In genomic region chr1:44808938-44809917, GRCh38 we compare ENCODE assay signal across 8 cellular contexts. TPM values are rescaled to one million over a fixed set of nuclear protein-coding genes. Genes with fewer than 3 reads are reported as not detected.
DNase-seq lines count a peak whose midpoint lies in the region; ATAC-seq and TF ChIP-seq lines count a peak whose summit lies in the region.

No MANE protein-coding gene starts in this region.

- H3K9ac ChIP-seq in mesenchymal stem cell (ENCODE audit: low read length), result peak overlapping the region; percentile 97

- no peaks in the 10 kb centered on the region for H3K27me3 ChIP-seq in mesenchymal stem cell (ENCODE audit: control insufficient read depth in 1 of 2, insufficient read depth in 1 of 2, low read length in 2 of 2)

- ATAC-seq in Right ventricle myocardium inferior, result no peak
- ATAC-seq in HG03565 (IDR thresholded peaks at IDR 0.05; ENCODE audit: unreplicated experiment), result peak; percentile 33

- 65% methylated on average over 5 of the region's 6 CpGs for WGBS in mesenchymal stem cell

- peak; percentile 45 for TF ChIP-seq CTCF in chondrocyte (IDR thresholded peaks at IDR 0.05)

- H3K27ac ChIP-seq in mesenchymal stem cell (ENCODE audit: low read length, poor library complexity, severe bottlenecking), result peak overlapping the region; percentile 100

- peak overlapping the region; percentile 93 for H2AK5ac ChIP-seq in mesenchymal stem cell (ENCODE audit: low read length, severe bottlenecking)

- H3K18ac ChIP-seq in mesenchymal stem cell (ENCODE audit: low read depth in 1 of 2, low read length in 2 of 2), result peak overlapping the region; percentile 91 to 100

- peak overlapping the region; percentile 38 for H3K4me2 ChIP-seq in mesenchymal stem cell (ENCODE audit: low read length, poor library complexity, severe bottlenecking)

- peaks cover 76% of the 10 kb centered on the region for H3K4me1 ChIP-seq in mesenchymal stem cell (ENCODE audit: control insufficient read depth, insufficient read depth, low read depth, low read length)

- H2BK120ac ChIP-seq in mesenchymal stem cell (ENCODE audit: low read depth, low read length), result peak overlapping the region; percentile 100

- CTCF ChIA-PET in HEK293T (lab: Yijun Ruan, JAX), result interaction anchor here (0.7 to 2.6 kb wide), 4 partner anchors 9 to 254 kb away, joined by 3 to 10 read pairs (median 4); partner anchors contain the start of gene PLK3

- H3K4ac ChIP-seq in mesenchymal stem cell (ENCODE audit: low read depth in 1 of 2, low read length in 2 of 2), result peak overlapping the region; percentile 90 to 99

- H2BK5ac ChIP-seq in mesenchymal stem cell (ENCODE audit: low read depth, low read length, poor library complexity, severe bottlenecking), result peak overlapping the region; percentile 87

- peak overlapping the region; percentile 9 to 97 for H3K14ac ChIP-seq in mesenchymal stem cell (ENCODE audit: low read length in 2 of 2)

- H3K27ac Mint-ChIP-seq in chondrocyte (ENCODE audit: unreplicated experiment), result peak overlapping the region; percentile 100

- peak overlapping the region; percentile 86 for H4K8ac ChIP-seq in mesenchymal stem cell (ENCODE audit: low read length)

- no peak overlapping the region for H2AFZ ChIP-seq in mesenchymal stem cell (ENCODE audit: low read depth, low read length)

- H3K79me1 ChIP-seq in mesenchymal stem cell (replicated peaks; ENCODE audit: low read length, poor library complexity, severe bottlenecking), result peaks cover 11% of the 10 kb centered on the region

- peak overlapping the region; percentile 31 to 75 for H3K4me3 ChIP-seq in mesenchymal stem cell (ENCODE audit: insufficient read depth in 1 of 2, low read depth in 1 of 2, low read length in 2 of 2)

- peak overlapping the region; percentile 96 for H2BK15ac ChIP-seq in mesenchymal stem cell (ENCODE audit: low read depth, poor library complexity, severe bottlenecking)

- no peaks in the 10 kb centered on the region for H3K9me3 Mint-ChIP-seq in chondrocyte (ENCODE audit: low read depth)

- peak overlapping the region; percentile 25 to 42 for H3K23ac ChIP-seq in mesenchymal stem cell (ENCODE audit: low read length in 2 of 2)

- H3K27me3 Mint-ChIP-seq in chondrocyte (ENCODE audit: low read depth), result no peaks in the 10 kb centered on the region

- H3K4me3 Mint-ChIP-seq in chondrocyte (ENCODE audit: unreplicated experiment), result peak overlapping the region; percentile 76

- peak overlapping the region; percentile 94 to 99 for H2BK12ac ChIP-seq in mesenchymal stem cell (ENCODE audit: low read length in 2 of 2)

- POLR2A ChIA-PET in HEK293T (lab: Yijun Ruan, JAX), result interaction anchor here (1.0 to 7.5 kb wide), 12 partner anchors 9 to 531 kb away, joined by 4 to 137 read pairs (median 7); partner anchors contain the start of genes MUTYH, PLK3, RNU5D-1 and RPS8

- H3K36me3 ChIP-seq in mesenchymal stem cell (ENCODE audit: control insufficient read depth in 1 of 2, insufficient read depth in 2 of 2, low read depth in 1 of 2, low read length in 2 of 2), result peaks cover 40 to 49% of the 10 kb centered on the region in 2 experiments

- H4K91ac ChIP-seq in mesenchymal stem cell (ENCODE audit: low read length), result peak overlapping the region; percentile 100

- peaks cover 10% of the 10 kb centered on the region for H3K36me3 Mint-ChIP-seq in chondrocyte (ENCODE audit: low read depth)

- intact Hi-C loops in Right ventricle myocardium inferior (cut with DNase I) (loop anchor here (10.0 kb wide), 1 partner anchor 776 kb away; the partner anchor contains the start of gene NASP), cardiac septum (cut with DNase I) (loop anchor here (10.0 kb wide), 1 partner anchor 496 kb away; no protein-coding TSS in a partner anchor)

- H3K9me3 ChIP-seq in mesenchymal stem cell (ENCODE audit: control insufficient read depth, low read length), result no peaks in the 10 kb centered on the region

- DNase-seq in Right ventricle myocardium inferior (ENCODE audit: missing footprints) (peak; percentile 82), cardiac septum (ENCODE audit: low spot score) (no peak), chondrocyte (ENCODE audit: low spot score) (peak; percentile 64), mesenchymal stem cell (peak; percentile 90), HEK293T (ENCODE audit: extremely low spot score) (no peak)
- DNase-seq in activated CD4-positive, CD25-positive, alpha-beta regulatory T cell (lab: John Stamatoyannopoulos, UW), result peak; percentile 60 to 84 (median 70)
- peak; percentile 78 for DNase-seq in stimulated activated CD8-positive, alpha-beta memory T cell treated with anti-CD3 and anti-CD28 coated beads, Interleukin-4, amount 100 ng/mL, for 24 hours (ENCODE audit: low read depth)

- H3K4me1 Mint-ChIP-seq in chondrocyte (ENCODE audit: low read depth), result peaks cover 65% of the 10 kb centered on the region

TF ChIP-seq in HEK293T, 16 proteins besides CTCF, POLR2A, EP300 and RAD21:
- TF ChIP-seq FOXA1 (IDR thresholded peaks at IDR 0.05) (no peak), PKNOX1 (IDR thresholded peaks at IDR 0.05) (no peak), FOXK2 (IDR thresholded peaks at IDR 0.05) (no peak), LEF1 (IDR thresholded peaks at IDR 0.05; ENCODE audit: borderline replicate concordance) (no peak), TARDBP (IDR thresholded peaks at IDR 0.05) (no peak), ELF4 (IDR thresholded peaks at IDR 0.05) (no peak), HDGF (IDR thresholded peaks at IDR 0.05; ENCODE audit: borderline replicate concordance) (no peak), L3MBTL2 (conservative IDR thresholded peaks at IDR 0.05) (no peak), BHLHE40 (IDR thresholded peaks at IDR 0.05; ENCODE audit: borderline replicate concordance) (no peak), SP1 (IDR thresholded peaks at IDR 0.05) (no peak)

RNA-seq across cellular contexts. Expression of gene BTBD19, which starts 0.9 kb away (rescaled TPM):
- 2.8 TPM for total RNA-seq in Right ventricle myocardium inferior
- 4.4 TPM for total RNA-seq in cardiac septum
- 43.4 to 46.5 TPM (median 44.1 TPM) in 3 replicates for total RNA-seq in chondrocyte
- 22.8 TPM for polyA plus RNA-seq in mesenchymal stem cell (2013, experiment 1 of 2)
- 20.2 TPM for polyA plus RNA-seq in mesenchymal stem cell (2013, experiment 2 of 2)

RNA-seq across cellular contexts. Expression of gene DYNLT4, which starts 2.1 kb away (rescaled TPM):
- total RNA-seq in Right ventricle myocardium inferior, result 1.0 TPM
- total RNA-seq in cardiac septum, result not detected
- not detected in 3 replicates for total RNA-seq in chondrocyte
- polyA plus RNA-seq in mesenchymal stem cell (2013, experiment 1 of 2), result 0.08 TPM
- 0.11 TPM for polyA plus RNA-seq in mesenchymal stem cell (2013, experiment 2 of 2)

RNA-seq across cellular contexts. Expression of gene PLK3, which starts 9.1 kb away (rescaled TPM):
- total RNA-seq in Right ventricle myocardium inferior (6.4 TPM), cardiac septum (8.4 TPM), chondrocyte (24.2 to 30.0 TPM (median 29.0 TPM) in 3 replicates)
- 28.1 TPM for polyA plus RNA-seq in mesenchymal stem cell (2013, experiment 1 of 2)
- polyA plus RNA-seq in mesenchymal stem cell (2013, experiment 2 of 2), result 26.8 TPM

RNA-seq across cellular contexts. Expression of gene BEST4, which starts 21.3 kb away (rescaled TPM):
- total RNA-seq in Right ventricle myocardium inferior (not detected), cardiac septum (0.11 TPM), chondrocyte (0.19 to 0.37 TPM (median 0.33 TPM) in 3 replicates)
- polyA plus RNA-seq in mesenchymal stem cell (2013, experiment 1 of 2), result 0.10 TPM
- 0.05 TPM for polyA plus RNA-seq in mesenchymal stem cell (2013, experiment 2 of 2)

RNA-seq across cellular contexts. Expression of gene PTCH2, which starts 33.8 kb away (rescaled TPM):
- total RNA-seq in Right ventricle myocardium inferior (0.43 TPM), cardiac septum (0.35 TPM), chondrocyte (1.3 to 2.0 TPM (median 1.3 TPM) in 3 replicates)
- 0.57 TPM for polyA plus RNA-seq in mesenchymal stem cell (2013, experiment 1 of 2)
- polyA plus RNA-seq in mesenchymal stem cell (2013, experiment 2 of 2), result 0.70 TPM

Comparison
In these comparisons a context has a peak if more than half of its experiments do, and no peak if none do; other contexts are left out.
1. DNase-seq: peak in Right ventricle myocardium inferior (single experiment), activated CD4-positive, CD25-positive, alpha-beta regulatory T cell (4 of 4), chondrocyte (single experiment), mesenchymal stem cell (single experiment) and stimulated activated CD8-positive, alpha-beta memory T cell treated with anti-CD3 and anti-CD28 coated beads, Interleukin-4, amount 100 ng/mL, for 24 hours (single experiment); none in cardiac septum (single experiment) and HEK293T (single experiment).